1 cellular context compared by ENCODE assay signal in the genomic region with DNA sequence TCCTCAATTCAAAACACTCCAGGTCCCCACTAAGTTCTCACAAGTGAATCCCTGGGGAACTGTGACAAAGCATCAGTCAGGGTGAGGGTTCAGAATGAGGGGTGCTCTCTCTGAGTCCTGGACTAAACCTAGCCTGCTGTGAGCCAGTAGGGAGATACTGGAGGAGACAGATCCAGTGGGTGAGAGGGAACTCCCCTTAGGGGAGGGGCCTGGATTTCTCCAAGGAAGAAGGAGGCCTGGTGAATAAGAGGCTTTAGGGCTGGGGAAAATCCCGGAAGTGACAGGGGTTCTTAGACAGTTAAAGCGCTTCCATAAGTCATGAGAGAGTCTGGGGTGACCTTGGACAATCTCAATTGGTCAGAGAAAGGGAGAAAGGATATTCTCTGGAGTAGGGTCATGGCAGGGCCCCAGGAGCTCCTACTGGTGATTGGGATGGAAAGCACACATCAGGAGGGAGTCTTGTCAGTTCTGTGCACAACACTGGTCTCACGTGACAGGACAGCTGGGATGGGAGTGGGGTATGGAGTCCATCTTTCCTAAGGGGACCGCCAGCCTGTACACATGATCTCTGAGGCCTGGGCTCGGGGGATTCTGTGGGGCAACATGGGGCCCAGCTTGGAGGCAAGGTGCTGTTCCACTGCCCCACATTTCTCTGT.
TF ChIP-seq lines count a peak whose summit lies in the region.

No MANE protein-coding gene starts in this region.

TF ChIP-seq in K562, 482 proteins besides CTCF, POLR2A, EP300 and RAD21:
- TF ChIP-seq ESRRA (IDR thresholded peaks at IDR 0.05; ENCODE audit: borderline replicate concordance, low read depth) (peak; percentile 25; the same call in 1 of the 2 replicates), KLF13 (tag; IDR thresholded peaks at IDR 0.05; ENCODE audit: borderline replicate concordance, low read depth) (no peak), FOXK2 (conservative IDR thresholded peaks at IDR 0.05 in 1 of 2, IDR thresholded peaks at IDR 0.05 in 1 of 2; ENCODE audit: low read depth in 2 of 2) (no peak), BRD9 (IDR thresholded peaks at IDR 0.05; ENCODE audit: low read depth, partially characterized antibody) (no peak), NBN (IDR thresholded peaks at IDR 0.05; ENCODE audit: low read depth) (no peak), TFAM (CRISPR knock-in tag; conservative IDR thresholded peaks at IDR 0.05) (no peak), ZHX1 (conservative IDR thresholded peaks at IDR 0.05; ENCODE audit: low read length) (no peak), ZNF449 (CRISPR knock-in tag; IDR thresholded peaks at IDR 0.05) (no peak), ELF1 (tag; IDR thresholded peaks at IDR 0.05) (peak; percentile 48; the same call in 1 of the 2 replicates)
- TF ChIP-seq, protein P1, sequence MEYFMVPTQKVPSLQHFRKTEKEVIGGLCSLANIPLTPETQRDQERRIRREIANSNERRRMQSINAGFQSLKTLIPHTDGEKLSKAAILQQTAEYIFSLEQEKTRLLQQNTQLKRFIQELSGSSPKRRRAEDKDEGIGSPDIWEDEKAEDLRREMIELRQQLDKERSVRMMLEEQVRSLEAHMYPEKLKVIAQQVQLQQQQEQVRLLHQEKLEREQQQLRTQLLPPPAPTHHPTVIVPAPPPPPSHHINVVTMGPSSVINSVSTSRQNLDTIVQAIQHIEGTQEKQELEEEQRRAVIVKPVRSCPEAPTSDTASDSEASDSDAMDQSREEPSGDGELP (CRISPR knock-in tag; IDR thresholded peaks at IDR 0.05; ENCODE audit: borderline replicate concordance), result peak; percentile 22; the same call in 1 of the 2 replicates
TF ChIP-seq in K562: peak in this region for 3.
